Comparison of ENCODE assay signal across 8 cellular contexts in genomic region chr12:6493580-6494350, GRCh38. TPM values are rescaled to one million over a fixed set of nuclear protein-coding genes. Genes with fewer than 3 reads are reported as not detected.
DNase-seq lines count a peak whose midpoint lies in the region; ATAC-seq, FAIRE-seq and TF ChIP-seq lines count a peak whose summit lies in the region.

A gene with protein sequence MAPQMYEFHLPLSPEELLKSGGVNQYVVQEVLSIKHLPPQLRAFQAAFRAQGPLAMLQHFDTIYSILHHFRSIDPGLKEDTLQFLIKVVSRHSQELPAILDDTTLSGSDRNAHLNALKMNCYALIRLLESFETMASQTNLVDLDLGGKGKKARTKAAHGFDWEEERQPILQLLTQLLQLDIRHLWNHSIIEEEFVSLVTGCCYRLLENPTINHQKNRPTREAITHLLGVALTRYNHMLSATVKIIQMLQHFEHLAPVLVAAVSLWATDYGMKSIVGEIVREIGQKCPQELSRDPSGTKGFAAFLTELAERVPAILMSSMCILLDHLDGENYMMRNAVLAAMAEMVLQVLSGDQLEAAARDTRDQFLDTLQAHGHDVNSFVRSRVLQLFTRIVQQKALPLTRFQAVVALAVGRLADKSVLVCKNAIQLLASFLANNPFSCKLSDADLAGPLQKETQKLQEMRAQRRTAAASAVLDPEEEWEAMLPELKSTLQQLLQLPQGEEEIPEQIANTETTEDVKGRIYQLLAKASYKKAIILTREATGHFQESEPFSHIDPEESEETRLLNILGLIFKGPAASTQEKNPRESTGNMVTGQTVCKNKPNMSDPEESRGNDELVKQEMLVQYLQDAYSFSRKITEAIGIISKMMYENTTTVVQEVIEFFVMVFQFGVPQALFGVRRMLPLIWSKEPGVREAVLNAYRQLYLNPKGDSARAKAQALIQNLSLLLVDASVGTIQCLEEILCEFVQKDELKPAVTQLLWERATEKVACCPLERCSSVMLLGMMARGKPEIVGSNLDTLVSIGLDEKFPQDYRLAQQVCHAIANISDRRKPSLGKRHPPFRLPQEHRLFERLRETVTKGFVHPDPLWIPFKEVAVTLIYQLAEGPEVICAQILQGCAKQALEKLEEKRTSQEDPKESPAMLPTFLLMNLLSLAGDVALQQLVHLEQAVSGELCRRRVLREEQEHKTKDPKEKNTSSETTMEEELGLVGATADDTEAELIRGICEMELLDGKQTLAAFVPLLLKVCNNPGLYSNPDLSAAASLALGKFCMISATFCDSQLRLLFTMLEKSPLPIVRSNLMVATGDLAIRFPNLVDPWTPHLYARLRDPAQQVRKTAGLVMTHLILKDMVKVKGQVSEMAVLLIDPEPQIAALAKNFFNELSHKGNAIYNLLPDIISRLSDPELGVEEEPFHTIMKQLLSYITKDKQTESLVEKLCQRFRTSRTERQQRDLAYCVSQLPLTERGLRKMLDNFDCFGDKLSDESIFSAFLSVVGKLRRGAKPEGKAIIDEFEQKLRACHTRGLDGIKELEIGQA (N-terminal part only) (plus strand): TSS chr12:6494102. CDS start chr12:6495099, 997 bp downstream.

- DNase-seq in GM12891 (ENCODE audit: insufficient read length, low spot score) (peak; percentile 82), NCI-H1436 treated with DMSO at 0.1 percent for 48 hours (lab: John Stamatoyannopoulos, UW) (peak; percentile 68), T-cell (peak; percentile 86 to 97 (median 94)), adrenal gland (peak; percentile 92 to 98 (median 96)), heart right ventricle (peak; percentile 93 to 94), posterior vena cava (ENCODE audit: low spot score) (peak; percentile 98), upper lobe of right lung (peak; percentile 97)

- H3K27me3 Mint-ChIP-seq in T-cell: no peaks in the 10 kb centered on the region

- TF ChIP-seq POLR2A in GM12891 (IDR thresholded peaks at IDR 0.05; ENCODE audit: low read depth, low read length) (peak; percentile 71; the same call in 1 of the 2 replicates), adrenal gland (IDR thresholded peaks at IDR 0.05) (peak in 1 of 2 donors; percentile 71)

- H3K36me3 Mint-ChIP-seq in T-cell: peaks cover 17% of the 10 kb centered on the region

- peak within 1 kb of the TSS; percentile 93 to 97 (median 93) for H3K4me3 Mint-ChIP-seq in T-cell

- H3K27me3 ChIP-seq in adrenal gland: no peaks in the 10 kb centered on the region
- no peaks in the 10 kb centered on the region for H3K27me3 ChIP-seq in heart right ventricle
- H3K27me3 ChIP-seq in upper lobe of right lung: no peaks in the 10 kb centered on the region

- CTCF ChIA-PET in T-cell (lab: Charles Lee): interaction anchor here in 1 of 2 donors (0.7 to 2.0 kb wide), 7 partner anchors 23 to 259 kb away, joined by 3 to 10 read pairs (median 4); partner anchors contain the start of genes MLF2 and VAMP1

- WGBS in adrenal gland, 4 donors: 0% methylated on average over 33 to 54 of the region's 54 CpGs
- 1% methylated on average over 54 of the region's 54 CpGs for WGBS in heart right ventricle, 2 donors

- peak within 1 kb of the TSS; percentile 91 to 98 for H3K27ac Mint-ChIP-seq in T-cell

- no peaks in the 10 kb centered on the region for H3K9me3 Mint-ChIP-seq in T-cell

- peaks cover 37 to 40% (median 40%) of the 10 kb centered on the region in 3 donors for H3K4me1 Mint-ChIP-seq in T-cell

- H3K27ac ChIP-seq in adrenal gland (peak within 1 kb of the TSS; percentile 85 to 97 (median 92)), heart right ventricle (peak within 1 kb of the TSS; percentile 89 to 98 (median 96)), upper lobe of right lung (peak within 1 kb of the TSS; percentile 96)

- H3K9me3 ChIP-seq in adrenal gland (replicated peaks in 1 of 3) (no peaks in the 10 kb centered on the region), heart right ventricle (no peaks in the 10 kb centered on the region), upper lobe of right lung (no peaks in the 10 kb centered on the region)

- FAIRE-seq in GM12891 (lab: Jason Lieb, UNC): no peak

- H3K36me3 ChIP-seq in adrenal gland (replicated peaks in 1 of 2) (peaks cover 0 to 16% of the 10 kb centered on the region in 2 donors), heart right ventricle (peaks cover 0 to 50% (median 0%) of the 10 kb centered on the region in 9 donors), upper lobe of right lung (peaks cover 24% of the 10 kb centered on the region)

- intact Hi-C loops in adrenal gland (cut with DNase I): no loop called here
- intact Hi-C loops in heart right ventricle (cut with DNase I): loop anchor here in 7 of 10 donors (1.0 to 5.0 kb wide), 4 partner anchors 23 to 41 kb away; partner anchors contain the start of genes GAPDH (in 6 of the 7) and VAMP1 (in 1 of the 7)
- intact Hi-C loops in posterior vena cava (cut with DNase I): no loop called here
- intact Hi-C loops in upper lobe of right lung (cut with DNase I): no loop called here

- peak in 5 of 6 experiments; percentile 45 to 71 (median 65) for TF ChIP-seq CTCF in adrenal gland (IDR thresholded peaks at IDR 0.05)
- peak in 7 of 9 donors; percentile 27 to 50 (median 35) for TF ChIP-seq CTCF in heart right ventricle (IDR thresholded peaks at IDR 0.05)
- peak; percentile 32 for TF ChIP-seq CTCF in upper lobe of right lung (IDR thresholded peaks at IDR 0.05)

- POLR2A ChIA-PET in T-cell (lab: Charles Lee): interaction anchor here (0.6 to 1.4 kb wide), 3 partner anchors 23 to 196 kb away, joined by 3 to 11 read pairs (median 5); partner anchors contain the start of genes VAMP1 (in 1 of the 2) and ZNF384 (in 1 of the 2)

- peak within 1 kb of the TSS; percentile 46 to 91 (median 49) for H3K4me3 ChIP-seq in adrenal gland
- peak within 1 kb of the TSS; percentile 60 to 98 (median 74) for H3K4me3 ChIP-seq in heart right ventricle
- H3K4me3 ChIP-seq in upper lobe of right lung: peak within 1 kb of the TSS; percentile 94

- H3K4me1 ChIP-seq in adrenal gland (replicated peaks in 1 of 2) (peaks cover 15 to 23% of the 10 kb centered on the region in 2 donors), heart right ventricle (peaks cover 0 to 30% (median 26%) of the 10 kb centered on the region in 9 donors), upper lobe of right lung (peaks cover 17% of the 10 kb centered on the region)

- ATAC-seq in HG02840 (IDR thresholded peaks at IDR 0.05; ENCODE audit: low FRiP score, unreplicated experiment): peak; percentile 87
- ATAC-seq in T-cell (replicated peaks in 1 of 4): peak; percentile 86 to 91 (median 90)
- ATAC-seq in heart right ventricle: peak; percentile 95 to 98 (median 96)
- peak; percentile 97 for ATAC-seq in upper lobe of right lung

TF ChIP-seq in GM12891, 5 proteins besides CTCF, POLR2A, EP300 and RAD21:
- TF ChIP-seq POU2F2 (IDR thresholded peaks at IDR 0.05; ENCODE audit: low read depth, low read length) (0 out of 2 replicates have a peak, but pooled peaks have one; percentile 10), POLR2AphosphoS5 (IDR thresholded peaks at IDR 0.05; ENCODE audit: low read depth, low read length) (peak; percentile 72), TAF1 (IDR thresholded peaks at IDR 0.05; ENCODE audit: low read depth, low read length) (peak; percentile 39), PAX5 (IDR thresholded peaks at IDR 0.05; ENCODE audit: insufficient read depth, low read length, severe bottlenecking) (no peak), SPI1 (IDR thresholded peaks at IDR 0.05; ENCODE audit: low read depth, low read length) (no peak)

RNA-seq across cellular contexts. Expression of the gene that starts here (rescaled TPM):
- 48.3 TPM for polyA plus RNA-seq in GM12891 (2012; ENCODE audit: low read depth, missing spikeins)
- total RNA-seq in T-cell: 10 to 100 TPM; 32.8 to 43.8 (median 40.7) TPM
- total RNA-seq in adrenal gland: 10 to 100 TPM; 11.5 to 33.9 (median 23.7) TPM
- polyA plus RNA-seq in adrenal gland: 10 to 100 TPM in 1 of 3 donors, 1 to 10 TPM in 2; 6.6 to 10.1 (median 10.0) TPM
- total RNA-seq in heart right ventricle: 10 to 100 TPM in 8 of 10 donors, 1 to 10 TPM in 2; 8.4 to 18.8 (median 13.1) TPM
- polyA plus RNA-seq in heart right ventricle: 1 to 10 TPM; 5.4 to 5.8 TPM
- 10 to 100 TPM; 14.4 to 16.3 TPM for total RNA-seq in posterior vena cava
- total RNA-seq in upper lobe of right lung: 26.7 TPM

Comparison
In these comparisons a context has a peak if more than half of its experiments do, and no peak if none do; other contexts are left out.
1. Peak in every context shown above with its lines: DNase-seq, ATAC-seq, H3K4me3 ChIP-seq and H3K27ac ChIP-seq.
2. intact Hi-C loops: an anchor here in heart right ventricle (1.0 to 5.0 kb wide); none called in adrenal gland, posterior vena cava and upper lobe of right lung.